Comparison of ENCODE assay signal across 13 cellular contexts in genomic region chr4:48985976-48986653, GRCh38. TPM values are rescaled to one million over a fixed set of nuclear protein-coding genes. Genes with fewer than 3 reads are reported as not detected.
DNase-seq lines count a peak whose midpoint lies in the region; TF ChIP-seq lines count a peak whose summit lies in the region.
"Had no signal": no experiment of that assay in that cellular context is flagged by ENCODE, and none has a peak within 500 bp of the region (broad histone marks: within the 10 kb centered on the region; RNA-seq: fewer than 3 reads in every experiment).

CWH43 (plus strand) TSS chr4:48986275; CDS start chr4:48986430, 155 bp downstream.

- POLR2A ChIA-PET in RWPE1 (lab: Yijun Ruan, JAX; ENCODE audit: low non-redundant PET): no interaction called here

- H2BK15ac ChIP-seq in neuronal stem cell (ENCODE audit: low read length): no peak within 1 kb of the TSS

- H4K91ac ChIP-seq in neuronal stem cell (ENCODE audit: low read depth, low read length, poor library complexity): no peak within 1 kb of the TSS

- peak within 1 kb of the TSS; percentile 89 for H3K4me2 ChIP-seq in neuronal stem cell (ENCODE audit: insufficient read depth, low read length, poor library complexity, severe bottlenecking)

- H3K14ac ChIP-seq in neuronal stem cell (ENCODE audit: low read length): peak within 1 kb of the TSS; percentile 47

- WGBS in neuronal stem cell (ENCODE audit: extremely low coverage in 2 of 2, insufficient read length in 2 of 2, insufficient replicate concordance in 1 of 2), 2 donors: no CpG with 5 or more reads among the region's 63 CpGs

- no peak within 1 kb of the TSS for H4K8ac ChIP-seq in neuronal stem cell (ENCODE audit: low read depth, low read length)

- H3K4me1 ChIP-seq in neuronal stem cell (ENCODE audit: control insufficient read depth in 2 of 2, insufficient read depth in 1 of 2, low read depth in 1 of 2, low read length in 2 of 2): peaks cover 0 to 3% of the 10 kb centered on the region in 2 donors

- no peak within 1 kb of the TSS for H2BK5ac ChIP-seq in neuronal stem cell (ENCODE audit: low read length)

- H2AK5ac ChIP-seq in neuronal stem cell (ENCODE audit: low read depth, low read length): no peak within 1 kb of the TSS

- peak within 1 kb of the TSS; percentile 89 for H3K18ac ChIP-seq in neuronal stem cell (ENCODE audit: low read length)

- H3K27ac ChIP-seq in RWPE1: no peak within 1 kb of the TSS
- no peak within 1 kb of the TSS for H3K27ac ChIP-seq in neuronal stem cell (replicated peaks; ENCODE audit: low read length)
- H3K27ac ChIP-seq: upper lobe of left lung had no signal

- no peaks in the 10 kb centered on the region for H3K36me3 ChIP-seq in neuronal stem cell (replicated peaks in 1 of 2; ENCODE audit: control insufficient read depth in 2 of 2, insufficient read depth in 2 of 2, low read length in 2 of 2)
- H3K36me3 ChIP-seq: upper lobe of left lung had no signal

- no peaks in the 10 kb centered on the region for H3K9me3 ChIP-seq in neuronal stem cell (replicated peaks in 1 of 2; ENCODE audit: control insufficient read depth in 2 of 2, insufficient read depth in 1 of 2, low read depth in 1 of 2, low read length in 2 of 2)
- H3K9me3 ChIP-seq: upper lobe of left lung had no signal

- peak within 1 kb of the TSS; percentile 51 for H3K23ac ChIP-seq in neuronal stem cell (ENCODE audit: low read depth, low read length, poor library complexity)

- CTCF ChIA-PET in RWPE1 (lab: Yijun Ruan, JAX): interaction anchor here (0.7 kb wide), 1 partner anchor 23 kb away, joined by 4 read pairs; no protein-coding TSS in a partner anchor

- H2BK120ac ChIP-seq in neuronal stem cell (ENCODE audit: low read depth, low read length): no peak within 1 kb of the TSS

- H3K79me1 ChIP-seq in neuronal stem cell (ENCODE audit: low read depth, low read length): no peaks in the 10 kb centered on the region

- peak within 1 kb of the TSS in 1 of 2 donors; percentile 74 for H3K4me3 ChIP-seq in neuronal stem cell (ENCODE audit: low read length in 2 of 2)

- peak within 1 kb of the TSS; percentile 74 for H2AFZ ChIP-seq in neuronal stem cell (ENCODE audit: low read length)

- H3K4ac ChIP-seq in neuronal stem cell (ENCODE audit: low read length): no peak within 1 kb of the TSS

- peak within 1 kb of the TSS; percentile 78 for H3K9ac ChIP-seq in neuronal stem cell (ENCODE audit: low read depth, low read length, poor library complexity)

- TF ChIP-seq CTCF in RWPE1 (conservative IDR thresholded peaks at IDR 0.05; ENCODE audit: low read depth): 0 out of 2 replicates have a peak, but pooled peaks have one; percentile 6

- DNase-seq in Daoy (ENCODE audit: low read depth) (peak; percentile 10), RWPE1 (ENCODE audit: low spot score) (no peak), glomerular visceral epithelial cell (ENCODE audit: extremely low spot score) (peak; percentile 16), neuronal stem cell (ENCODE audit: low spot score) (peak; percentile 12), pons (ENCODE audit: low spot score) (no peak), SKM-1 treated with dmso at 0.1 percent for 144 hours (lab: John Stamatoyannopoulos, UW; ENCODE audit: unreplicated experiment) (no peak)
- DNase-seq in stimulated activated CD4-positive, alpha-beta T cell treated with anti-CD3 and anti-CD28 coated beads, Interleukin-12 subunit alpha, Interleukin-12 subunit beta, amount 100 ng/mL, for 4 hours: no peak
- DNase-seq in stimulated activated CD4-positive, alpha-beta T cell treated with anti-CD3 and anti-CD28 coated beads, Interleukin-1b, Interleukin-23, amount 100 ng/mL, for 48 hours: no peak
- DNase-seq: KBM-7, NCI-H526 treated with DMSO at 0.1 percent for 48 hours, T-helper 2 cell had no signal

- H2BK12ac ChIP-seq in neuronal stem cell (ENCODE audit: low read length): no peak within 1 kb of the TSS

- peaks cover 0 to 56% (median 31%) of the 10 kb centered on the region in 3 experiments for H3K27me3 ChIP-seq in neuronal stem cell (ENCODE audit: control insufficient read depth in 3 of 3, insufficient read depth in 3 of 3, low read depth in 1 of 3, low read length in 3 of 3)

RNA-seq across cellular contexts. Expression of gene CWH43, which starts in this region (rescaled TPM):
- total RNA-seq in Daoy (2014; rRNA removed; shearing (Covaris generic)): not detected in 2 replicates
- polyA plus RNA-seq in neuronal stem cell (2013, experiment 1 of 2): not detected
- polyA plus RNA-seq in neuronal stem cell (2013, experiment 2 of 2): not detected
- total RNA-seq: fibroblast of villous mesenchyme had no signal

Comparison
In these comparisons a context has a peak if more than half of its experiments do, and no peak if none do; other contexts are left out.
1. Peak in DNase-seq in Daoy; RNA of the gene not detected or under 1 TPM.
2. DNase-seq: peak in glomerular visceral epithelial cell (single experiment) and neuronal stem cell (single experiment); none in RWPE1 (single experiment), stimulated activated CD4-positive, alpha-beta T cell treated with anti-CD3 and anti-CD28 coated beads, Interleukin-12 subunit alpha, Interleukin-12 subunit beta, amount 100 ng/mL, for 4 hours (single experiment), pons (single experiment), SKM-1 treated with dmso at 0.1 percent for 144 hours (single experiment) and stimulated activated CD4-positive, alpha-beta T cell treated with anti-CD3 and anti-CD28 coated beads, Interleukin-1b, Interleukin-23, amount 100 ng/mL, for 48 hours (single experiment).